In genomic region chr5:119852140-119852539, GRCh38 we compare ENCODE assay signal across 28 cellular contexts.
"Had no signal": no experiment of that assay in that cellular context is flagged by ENCODE, and none has a peak within 500 bp of the region (broad histone marks: within the 10 kb centered on the region; RNA-seq: fewer than 3 reads in every experiment).

No MANE protein-coding gene starts in this region.

- ATAC-seq: activated CD4-positive, alpha-beta T cell treated with anti-CD3 and anti-CD28 coated beads for 36 hours; activated T-cell treated with anti-CD3 and anti-CD28 coated beads, Interleukin-2, amount 50 U/mL, for 4 hours; activated T-helper 17 cell treated with anti-CD3 and anti-CD28 coated beads, Interleukin-2, amount 50 U/mL, for 72 hours; gastroesophageal sphincter; T-helper 17 cell had no signal

- H3K4me3 Mint-ChIP-seq: activated CD4-positive, alpha-beta memory T cell treated with anti-CD3 and anti-CD28 coated beads, Interleukin-2, amount 10 ng/mL, durations not matched to agents 7 days and 5 days; activated CD4-positive, alpha-beta T cell treated with anti-CD3 and anti-CD28 coated beads for 36 hours; activated CD4-positive, alpha-beta T cell treated with anti-CD3 and anti-CD28 coated beads, Interleukin-2, amount 10 ng/mL, durations not matched to agents 24 days and 14 days; activated naive CD8-positive, alpha-beta T cell; activated T-cell treated with anti-CD3 and anti-CD28 coated beads, Interleukin-2, amount 50 U/mL, for 4 hours; activated T-helper 17 cell treated with anti-CD3 and anti-CD28 coated beads, Interleukin-2, amount 50 U/mL, for 72 hours; T-helper 17 cell; T-helper 2 cell treated with Interferon-gamma antibody and Interleukin-4, amounts not matched to agents 5 μg/mL and 100 μg/mL, for 36 hours had no signal

- H3K4me3 ChIP-seq: esophagus squamous epithelium, gastroesophageal sphincter had no signal

- H3K9me3 Mint-ChIP-seq: activated CD4-positive, alpha-beta memory T cell treated with anti-CD3 and anti-CD28 coated beads, Interleukin-2, amount 10 ng/mL, durations not matched to agents 7 days and 5 days; activated CD4-positive, alpha-beta T cell treated with anti-CD3 and anti-CD28 coated beads, Interleukin-2, amount 10 ng/mL, durations not matched to agents 24 days and 14 days had no signal

- H3K27ac Mint-ChIP-seq: activated CD4-positive, alpha-beta memory T cell treated with anti-CD3 and anti-CD28 coated beads, Interleukin-2, amount 10 ng/mL, durations not matched to agents 7 days and 5 days; activated CD4-positive, alpha-beta T cell treated with anti-CD3 and anti-CD28 coated beads for 36 hours; activated CD4-positive, alpha-beta T cell treated with anti-CD3 and anti-CD28 coated beads, Interleukin-2, amount 10 ng/mL, durations not matched to agents 24 days and 14 days; activated naive CD8-positive, alpha-beta T cell; activated T-helper 17 cell treated with anti-CD3 and anti-CD28 coated beads, Interleukin-2, amount 50 U/mL, for 72 hours; T-helper 17 cell; T-helper 2 cell treated with Interferon-gamma antibody and Interleukin-4, amounts not matched to agents 5 μg/mL and 100 μg/mL, for 36 hours had no signal

- H3K4me1 Mint-ChIP-seq: activated CD4-positive, alpha-beta memory T cell treated with anti-CD3 and anti-CD28 coated beads, Interleukin-2, amount 10 ng/mL, durations not matched to agents 7 days and 5 days; activated CD4-positive, alpha-beta T cell treated with anti-CD3 and anti-CD28 coated beads for 36 hours; activated CD4-positive, alpha-beta T cell treated with anti-CD3 and anti-CD28 coated beads, Interleukin-2, amount 10 ng/mL, durations not matched to agents 24 days and 14 days; activated T-helper 17 cell treated with anti-CD3 and anti-CD28 coated beads, Interleukin-2, amount 50 U/mL, for 72 hours; T-helper 17 cell had no signal

- H3K4me1 ChIP-seq: esophagus squamous epithelium, gastroesophageal sphincter had no signal

- H3K27ac ChIP-seq: brain microvascular endothelial cell, epithelial cell of prostate, esophagus squamous epithelium, gastroesophageal sphincter had no signal

- H3K27me3 Mint-ChIP-seq: activated CD4-positive, alpha-beta memory T cell treated with anti-CD3 and anti-CD28 coated beads, Interleukin-2, amount 10 ng/mL, durations not matched to agents 7 days and 5 days; activated CD4-positive, alpha-beta T cell treated with anti-CD3 and anti-CD28 coated beads for 36 hours; activated CD4-positive, alpha-beta T cell treated with anti-CD3 and anti-CD28 coated beads, Interleukin-2, amount 10 ng/mL, durations not matched to agents 24 days and 14 days; activated naive CD8-positive, alpha-beta T cell; activated T-helper 17 cell treated with anti-CD3 and anti-CD28 coated beads, Interleukin-2, amount 50 U/mL, for 72 hours; T-helper 17 cell had no signal

- DNase-seq: activated CD4-positive, alpha-beta memory T cell treated with anti-CD3 and anti-CD28 coated beads, Interleukin-2, amount 10 ng/mL, durations not matched to agents 7 days and 5 days; activated CD4-positive, alpha-beta T cell treated with anti-CD3 and anti-CD28 coated beads for 36 hours; activated CD4-positive, alpha-beta T cell treated with anti-CD3 and anti-CD28 coated beads, Interleukin-2, amount 10 ng/mL, durations not matched to agents 24 days and 14 days; activated CD4-positive, alpha-beta T cell treated with anti-CD3 and anti-CD28 coated beads, Interleukin-2, amount 50 U/mL, for 4 hours; activated CD4-positive, CD25-positive, alpha-beta regulatory T cell; activated CD4-positive, CD25-positive, alpha-beta regulatory T cell treated with anti-CD3 and anti-CD28 coated beads, Interleukin-2, amount 50 U/mL, for 72 hours; activated CD8-positive, alpha-beta memory T cell treated with anti-CD3 and anti-CD28 coated beads, Interleukin-2, amount 50 U/mL, for 48 hours; activated effector memory CD4-positive, alpha-beta T cell treated with Interleukin-2 at 50 U/mL for 16 hours; activated gamma-delta T cell treated with Interleukin-2 at 50 U/mL for 16 hours; activated naive CD4-positive, alpha-beta T cell treated with anti-CD3 and anti-CD28 coated beads, Interleukin-2, amount 50 U/mL, for 16 hours; activated naive CD4-positive, alpha-beta T cell treated with Interleukin-2 at 50 U/mL for 16 hours; activated T-cell treated with anti-CD3 and anti-CD28 coated beads for 4 hours; activated T-cell treated with anti-CD3 and anti-CD28 coated beads, Interleukin-2, amount 50 U/mL, for 4 hours; amniotic stem cell; anterior cingulate cortex; brain microvascular endothelial cell; caudate nucleus; effector CD8-positive, alpha-beta T cell; esophagus squamous epithelium; foreskin melanocyte; T-helper 1 cell; T-helper 17 cell; T1000 had no signal

- H3K36me3 ChIP-seq: brain microvascular endothelial cell, esophagus squamous epithelium, gastroesophageal sphincter had no signal

- H3K9me3 ChIP-seq: esophagus squamous epithelium, gastroesophageal sphincter had no signal

- H3K36me3 Mint-ChIP-seq: activated naive CD8-positive, alpha-beta T cell had no signal

- H3K27me3 ChIP-seq: brain microvascular endothelial cell, esophagus squamous epithelium, gastroesophageal sphincter had no signal
